Comparison of ENCODE assay signal across 8 cellular contexts in genomic region chr10:28676968-28677888, GRCh38. TPM values are rescaled to one million over a fixed set of nuclear protein-coding genes. Genes with fewer than 3 reads are reported as not detected.
DNase-seq lines count a peak whose midpoint lies in the region; ATAC-seq and TF ChIP-seq lines count a peak whose summit lies in the region.

BAMBI (plus strand) TSS chr10:28677521; CDS start chr10:28677898, 377 bp downstream.

- peak within 1 kb of the TSS; percentile 63 for H3K4me3 ChIP-seq in GM12865 (ENCODE audit: low read depth, low read length)
- H3K4me3 ChIP-seq in HFF-Myc (replicated peaks; ENCODE audit: low read depth, low read length): peak within 1 kb of the TSS; percentile 60
- H3K4me3 ChIP-seq in heart right ventricle: peak within 1 kb of the TSS; percentile 72 to 94 (median 82)

- peak; percentile 98 for ATAC-seq in activated naive CD8-positive, alpha-beta T cell treated with anti-CD3 and anti-CD28 coated beads, Interleukin-2, amount 50 U/mL, for 24 hours
- peak; percentile 94 to 98 (median 98) for ATAC-seq in heart right ventricle

- H3K9me3 ChIP-seq in heart right ventricle: no peaks in the 10 kb centered on the region

- H3K4me1 ChIP-seq in heart right ventricle: peaks cover 0 to 54% (median 33%) of the 10 kb centered on the region in 9 donors

- WGBS in heart right ventricle, 2 donors: 0% methylated on average over 106 to 120 of the region's 120 CpGs

- H3K27ac ChIP-seq in heart right ventricle: peak within 1 kb of the TSS; percentile 68 to 89 (median 80)

- H3K27me3 ChIP-seq in heart right ventricle: peaks cover 0 to 88% (median 12%) of the 10 kb centered on the region in 7 donors

- peaks cover 30% of the 10 kb centered on the region for H3K4me1 Mint-ChIP-seq in activated naive CD8-positive, alpha-beta T cell treated with anti-CD3 and anti-CD28 coated beads, Interleukin-2, amount 50 U/mL, for 24 hours
- peaks cover 33% of the 10 kb centered on the region for H3K4me1 Mint-ChIP-seq in type B pancreatic cell (ENCODE audit: unreplicated experiment)

- H3K27ac Mint-ChIP-seq in activated naive CD8-positive, alpha-beta T cell treated with anti-CD3 and anti-CD28 coated beads, Interleukin-2, amount 50 U/mL, for 24 hours: peak within 1 kb of the TSS; percentile 43
- H3K27ac Mint-ChIP-seq in type B pancreatic cell: peak within 1 kb of the TSS; percentile 81

- TF ChIP-seq CTCF in GM12865 (IDR thresholded peaks at IDR 0.05; ENCODE audit: insufficient read depth, low read depth, low read length, missing control alignments) (peak; percentile 68), HFF-Myc (IDR thresholded peaks at IDR 0.05; ENCODE audit: low read depth, low read length, missing control alignments) (peak; percentile 38), heart right ventricle (IDR thresholded peaks at IDR 0.05) (peak; percentile 51 to 81 (median 68)), type B pancreatic cell (conservative IDR thresholded peaks at IDR 0.05) (peak; percentile 71)

- H3K36me3 ChIP-seq in heart right ventricle: peaks cover 0 to 6% (median 0%) of the 10 kb centered on the region in 9 donors

- H3K36me3 Mint-ChIP-seq in activated naive CD8-positive, alpha-beta T cell treated with anti-CD3 and anti-CD28 coated beads, Interleukin-2, amount 50 U/mL, for 24 hours (ENCODE audit: low read depth): no peaks in the 10 kb centered on the region
- H3K36me3 Mint-ChIP-seq in type B pancreatic cell: peaks cover 17% of the 10 kb centered on the region

- H3K27me3 Mint-ChIP-seq in activated naive CD8-positive, alpha-beta T cell treated with anti-CD3 and anti-CD28 coated beads, Interleukin-2, amount 50 U/mL, for 24 hours: peaks cover 60% of the 10 kb centered on the region
- H3K27me3 Mint-ChIP-seq in type B pancreatic cell: peaks cover 22% of the 10 kb centered on the region

- peak; percentile 93 for DNase-seq in GM12865 (ENCODE audit: low read depth)
- peak; percentile 20 for DNase-seq in HFF-Myc (ENCODE audit: extremely low read depth, low read depth)
- peak; percentile 81 for DNase-seq in MV-4-11 (lab: John Stamatoyannopoulos, UW)
- peak; percentile 88 to 92 for DNase-seq in SW 1271 (lab: John Stamatoyannopoulos, UW)
- peak; percentile 90 for DNase-seq in activated naive CD8-positive, alpha-beta T cell treated with anti-CD3 and anti-CD28 coated beads, Interleukin-2, amount 50 U/mL, for 24 hours
- DNase-seq in heart right ventricle: peak; percentile 89 to 93
- DNase-seq in posterior cingulate gyrus: peak; percentile 85 to 99 (median 90)
- DNase-seq in type B pancreatic cell (ENCODE audit: extremely low spot score, unreplicated experiment): peak; percentile 95

- H3K4me3 Mint-ChIP-seq in activated naive CD8-positive, alpha-beta T cell treated with anti-CD3 and anti-CD28 coated beads, Interleukin-2, amount 50 U/mL, for 24 hours: peak within 1 kb of the TSS; percentile 86
- peak within 1 kb of the TSS; percentile 94 for H3K4me3 Mint-ChIP-seq in type B pancreatic cell

- intact Hi-C loops in heart right ventricle (cut with DNase I): loop anchor here in 9 of 10 donors (1.0 to 5.0 kb wide), 11 partner anchors 160 to 630 kb away; no protein-coding TSS in a partner anchor
- intact Hi-C loops in posterior cingulate gyrus (cut with DNase I): loop anchor here (2.0 to 5.0 kb wide), 4 partner anchors 45 to 315 kb away; no protein-coding TSS in a partner anchor

- H3K9me3 Mint-ChIP-seq in activated naive CD8-positive, alpha-beta T cell treated with anti-CD3 and anti-CD28 coated beads, Interleukin-2, amount 50 U/mL, for 24 hours: no peaks in the 10 kb centered on the region
- H3K9me3 Mint-ChIP-seq in type B pancreatic cell: no peaks in the 10 kb centered on the region

RNA-seq across cellular contexts. Expression of gene BAMBI, which starts in this region (rescaled TPM):
- 10 to 100 TPM; 11.0 to 29.6 (median 21.3) TPM for total RNA-seq in heart right ventricle
- polyA plus RNA-seq in heart right ventricle: 10 to 100 TPM in 1 of 2 donors, 1 to 10 TPM in 1; 5.0 to 52.7 TPM
- total RNA-seq in type B pancreatic cell (ENCODE audit: low replicate concordance): 36.9 and 57.3 TPM in 2 replicates

Comparison
In these comparisons a context has a peak if more than half of its experiments do, and no peak if none do; other contexts are left out.
1. Peak in every context shown above with its lines: DNase-seq, ATAC-seq, H3K4me3 ChIP-seq and H3K27ac ChIP-seq.
2. DNase-seq: peak in every context shown above with its lines; median percentile 95 in type B pancreatic cell; 93 in GM12865; 91 in heart right ventricle; 90 in SW 1271; 90 in activated naive CD8-positive, alpha-beta T cell treated with anti-CD3 and anti-CD28 coated beads, Interleukin-2, amount 50 U/mL, for 24 hours; 90 in posterior cingulate gyrus; 81 in MV-4-11; 20 in HFF-Myc.